Comparison of ENCODE assay signal across 33 cellular contexts in the genomic region with DNA sequence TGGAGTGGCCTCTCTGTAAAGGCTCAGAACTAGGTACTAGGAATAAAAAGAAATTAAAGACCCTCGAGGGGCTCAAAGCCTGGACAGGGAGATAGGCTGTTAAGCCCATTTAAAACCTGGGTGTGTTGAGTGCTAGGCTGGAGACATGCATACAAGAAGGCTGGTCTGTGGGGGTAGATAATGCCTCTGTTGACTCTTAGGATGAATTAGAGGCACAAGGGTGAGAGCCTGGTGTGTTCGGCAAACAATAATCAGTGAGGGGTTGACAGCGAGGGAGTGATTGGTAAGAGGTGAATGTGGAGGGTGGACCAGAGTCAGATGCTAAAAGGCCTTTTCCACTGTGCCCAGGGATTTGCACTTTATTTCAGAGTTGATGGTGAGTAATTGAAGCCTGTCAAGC. TPM values are rescaled to one million over a fixed set of nuclear protein-coding genes. Genes with fewer than 3 reads are reported as not detected.
"Had no signal": no experiment of that assay in that cellular context is flagged by ENCODE, and none has a peak within 500 bp of the region (broad histone marks: within the 10 kb centered on the region; RNA-seq: fewer than 3 reads in every experiment).

No MANE protein-coding gene starts in this region.

- H3K27me3 Mint-ChIP-seq: activated CD4-positive, alpha-beta memory T cell treated with anti-CD3 and anti-CD28 coated beads for 36 hours; activated naive CD8-positive, alpha-beta T cell treated with anti-CD3 and anti-CD28 coated beads, Interleukin-2, amount 10 ng/mL, durations not matched to agents 7 days and 5 days; stimulated activated naive CD8-positive, alpha-beta T cell treated with anti-CD3 and anti-CD28 coated beads, Interleukin-15, amount 100 ng/mL, for 72 hours had no signal

- ATAC-seq: activated CD4-positive, CD25-positive, alpha-beta regulatory T cell treated with anti-CD3 and anti-CD28 coated beads, Interleukin-2, amount 50 U/mL, for 24 hours; gastrocnemius medialis; left cardiac atrium; left ventricle myocardium superior; pancreas; stimulated activated effector memory CD8-positive, alpha-beta T cell treated with anti-CD3 and anti-CD28 coated beads, Interleukin-12 subunit alpha, Interleukin-12 subunit beta, amount 100 ng/mL, for 72 hours; stimulated activated naive CD8-positive, alpha-beta T cell treated with anti-CD3 and anti-CD28 coated beads, Interleukin-15, amount 100 ng/mL, for 72 hours; upper lobe of right lung had no signal

- H3K9me3 Mint-ChIP-seq: activated CD4-positive, alpha-beta memory T cell treated with anti-CD3 and anti-CD28 coated beads for 36 hours; activated CD4-positive, alpha-beta T cell treated with anti-CD3 and anti-CD28 coated beads, Interleukin-2, amount 10 ng/mL, durations not matched to agents 24 days and 14 days; activated naive CD4-positive, alpha-beta T cell treated with anti-CD3 and anti-CD28 coated beads, Interleukin-2, amount 10 ng/mL, durations not matched to agents 7 days and 5 days; activated naive CD8-positive, alpha-beta T cell treated with anti-CD3 and anti-CD28 coated beads, Interleukin-2, amount 10 ng/mL, durations not matched to agents 7 days and 5 days; activated T-helper 1 cell treated with anti-CD3 and anti-CD28 coated beads, Interleukin-12 subunit alpha, Interleukin-12 subunit beta, Interleukin-2, Interleukin-4 antibody, amounts not matched to agents 30 ng/mL and 10 ng/mL and 1 ng/mL, durations not matched to agents 14 hours and 24 hours and 36 hours; brain; nephron progenitor cell; stimulated activated effector memory CD8-positive, alpha-beta T cell treated with anti-CD3 and anti-CD28 coated beads, Interleukin-12 subunit alpha, Interleukin-12 subunit beta, amount 100 ng/mL, for 72 hours; stimulated activated naive CD8-positive, alpha-beta T cell treated with anti-CD3 and anti-CD28 coated beads, Interleukin-15, amount 100 ng/mL, for 72 hours had no signal

- DNase-seq: activated CD4-positive, alpha-beta memory T cell treated with anti-CD3 and anti-CD28 coated beads for 36 hours; activated CD4-positive, alpha-beta T cell treated with anti-CD3 and anti-CD28 coated beads, Interleukin-2, amount 10 ng/mL, durations not matched to agents 24 days and 14 days; activated CD8-positive, alpha-beta memory T cell treated with anti-CD3 and anti-CD28 coated beads, Interleukin-2, amount 50 U/mL, for 4 hours; activated effector memory CD4-positive, alpha-beta T cell treated with anti-CD3 and anti-CD28 coated beads, Interleukin-2, amount 50 U/mL, for 16 hours; activated naive CD4-positive, alpha-beta T cell treated with anti-CD3 and anti-CD28 coated beads, Interleukin-2, amount 10 ng/mL, durations not matched to agents 7 days and 5 days; activated naive CD8-positive, alpha-beta T cell treated with anti-CD3 and anti-CD28 coated beads, Interleukin-2, amount 10 ng/mL, durations not matched to agents 7 days and 5 days; activated T-cell treated with anti-CD3 and anti-CD28 coated beads, Interleukin-2, amount 50 U/mL, for 1 hour; cerebellar nuclear complex; colonic mucosa; effector CD8-positive, alpha-beta T cell; gastrocnemius medialis; islet precursor cell; left cardiac atrium; left ventricle myocardium superior; nephron progenitor cell; pancreas; retina; sigmoid colon; small intestine; stimulated activated CD4-positive, alpha-beta T cell treated with anti-CD3 and anti-CD28 coated beads, Interleukin-4, amount 100 ng/mL, for 24 hours; stimulated activated naive CD8-positive, alpha-beta T cell treated with anti-CD3 and anti-CD28 coated beads, Interleukin-15, amount 100 ng/mL, for 72 hours; thyroid gland; upper lobe of right lung had no signal

- H3K27ac ChIP-seq: ascending aorta, cardiac muscle cell, colonic mucosa, gastrocnemius medialis, hepatocyte, pancreas, prostate gland, sigmoid colon, thyroid gland, upper lobe of right lung, VCaP had no signal

- H3K27ac Mint-ChIP-seq: activated CD4-positive, alpha-beta memory T cell treated with anti-CD3 and anti-CD28 coated beads for 36 hours; activated CD4-positive, alpha-beta T cell treated with anti-CD3 and anti-CD28 coated beads, Interleukin-2, amount 10 ng/mL, durations not matched to agents 24 days and 14 days; activated naive CD4-positive, alpha-beta T cell treated with anti-CD3 and anti-CD28 coated beads, Interleukin-2, amount 10 ng/mL, durations not matched to agents 7 days and 5 days; activated naive CD8-positive, alpha-beta T cell treated with anti-CD3 and anti-CD28 coated beads, Interleukin-2, amount 10 ng/mL, durations not matched to agents 7 days and 5 days; activated T-helper 1 cell treated with anti-CD3 and anti-CD28 coated beads, Interleukin-12 subunit alpha, Interleukin-12 subunit beta, Interleukin-2, Interleukin-4 antibody, amounts not matched to agents 30 ng/mL and 10 ng/mL and 1 ng/mL, durations not matched to agents 14 hours and 24 hours and 36 hours; brain; nephron progenitor cell; stimulated activated effector memory CD8-positive, alpha-beta T cell treated with anti-CD3 and anti-CD28 coated beads, Interleukin-12 subunit alpha, Interleukin-12 subunit beta, amount 100 ng/mL, for 72 hours; stimulated activated naive CD8-positive, alpha-beta T cell treated with anti-CD3 and anti-CD28 coated beads, Interleukin-15, amount 100 ng/mL, for 72 hours had no signal

- H3K36me3 ChIP-seq: ascending aorta, cardiac muscle cell, colonic mucosa, gastrocnemius medialis, pancreas, prostate gland, sigmoid colon, thyroid gland, upper lobe of right lung had no signal

- H3K4me3 Mint-ChIP-seq: activated CD4-positive, alpha-beta memory T cell treated with anti-CD3 and anti-CD28 coated beads for 36 hours; activated CD4-positive, alpha-beta T cell treated with anti-CD3 and anti-CD28 coated beads, Interleukin-2, amount 10 ng/mL, durations not matched to agents 24 days and 14 days; activated naive CD4-positive, alpha-beta T cell treated with anti-CD3 and anti-CD28 coated beads, Interleukin-2, amount 10 ng/mL, durations not matched to agents 7 days and 5 days; activated naive CD8-positive, alpha-beta T cell treated with anti-CD3 and anti-CD28 coated beads, Interleukin-2, amount 10 ng/mL, durations not matched to agents 7 days and 5 days; activated T-helper 1 cell treated with anti-CD3 and anti-CD28 coated beads, Interleukin-12 subunit alpha, Interleukin-12 subunit beta, Interleukin-2, Interleukin-4 antibody, amounts not matched to agents 30 ng/mL and 10 ng/mL and 1 ng/mL, durations not matched to agents 14 hours and 24 hours and 36 hours; brain; nephron progenitor cell; stimulated activated effector memory CD8-positive, alpha-beta T cell treated with anti-CD3 and anti-CD28 coated beads, Interleukin-12 subunit alpha, Interleukin-12 subunit beta, amount 100 ng/mL, for 72 hours; stimulated activated naive CD8-positive, alpha-beta T cell treated with anti-CD3 and anti-CD28 coated beads, Interleukin-15, amount 100 ng/mL, for 72 hours had no signal

- H3K27me3 ChIP-seq: ascending aorta, cardiac muscle cell, colonic mucosa, gastrocnemius medialis, hepatocyte, pancreas, sigmoid colon, thyroid gland, upper lobe of right lung had no signal

- H3K4me1 Mint-ChIP-seq: activated CD4-positive, alpha-beta T cell treated with anti-CD3 and anti-CD28 coated beads, Interleukin-2, amount 10 ng/mL, durations not matched to agents 24 days and 14 days; activated naive CD4-positive, alpha-beta T cell treated with anti-CD3 and anti-CD28 coated beads, Interleukin-2, amount 10 ng/mL, durations not matched to agents 7 days and 5 days; activated naive CD8-positive, alpha-beta T cell treated with anti-CD3 and anti-CD28 coated beads, Interleukin-2, amount 10 ng/mL, durations not matched to agents 7 days and 5 days; brain; nephron progenitor cell; stimulated activated effector memory CD8-positive, alpha-beta T cell treated with anti-CD3 and anti-CD28 coated beads, Interleukin-12 subunit alpha, Interleukin-12 subunit beta, amount 100 ng/mL, for 72 hours; stimulated activated naive CD8-positive, alpha-beta T cell treated with anti-CD3 and anti-CD28 coated beads, Interleukin-15, amount 100 ng/mL, for 72 hours had no signal

- H3K4me1 ChIP-seq: ascending aorta, colonic mucosa, gastrocnemius medialis, pancreas, prostate gland, sigmoid colon, upper lobe of right lung had no signal

- H3K36me3 Mint-ChIP-seq: activated CD4-positive, alpha-beta memory T cell treated with anti-CD3 and anti-CD28 coated beads for 36 hours; activated naive CD4-positive, alpha-beta T cell treated with anti-CD3 and anti-CD28 coated beads, Interleukin-2, amount 10 ng/mL, durations not matched to agents 7 days and 5 days; activated naive CD8-positive, alpha-beta T cell treated with anti-CD3 and anti-CD28 coated beads, Interleukin-2, amount 10 ng/mL, durations not matched to agents 7 days and 5 days; brain; stimulated activated effector memory CD8-positive, alpha-beta T cell treated with anti-CD3 and anti-CD28 coated beads, Interleukin-12 subunit alpha, Interleukin-12 subunit beta, amount 100 ng/mL, for 72 hours had no signal

- H3K9me3 ChIP-seq: ascending aorta, colonic mucosa, gastrocnemius medialis, pancreas, prostate gland, sigmoid colon, thyroid gland, upper lobe of right lung had no signal

- H3K4me3 ChIP-seq: ascending aorta, cardiac muscle cell, colonic mucosa, gastrocnemius medialis, hepatocyte, pancreas, prostate gland, sigmoid colon, thyroid gland, upper lobe of right lung had no signal

RNA-seq across cellular contexts. Expression of a gene that starts 12.7 kb away (rescaled TPM):
- total RNA-seq: ascending aorta had no signal

RNA-seq across cellular contexts. Expression of a gene that starts 49.5 kb away (rescaled TPM):
- total RNA-seq: activated CD4-positive, alpha-beta T cell treated with anti-CD3 and anti-CD28 coated beads, Interleukin-2, amount 10 ng/mL, durations not matched to agents 24 days and 14 days; activated CD8-positive, alpha-beta memory T cell treated with anti-CD3 and anti-CD28 coated beads for 36 hours; activated T-helper 1 cell treated with anti-CD3 and anti-CD28 coated beads, Interleukin-12 subunit alpha, Interleukin-12 subunit beta, Interleukin-2, Interleukin-4 antibody, amounts not matched to agents 30 ng/mL and 10 ng/mL and 1 ng/mL, durations not matched to agents 14 hours and 24 hours and 36 hours; gastrocnemius medialis; left ventricle myocardium superior had no signal
